ENCODE assay signal across 8 cellular contexts in genomic region chr13:50081899-50082425, GRCh38.
DNase-seq lines count a peak whose midpoint lies in the region; ATAC-seq and TF ChIP-seq lines count a peak whose summit lies in the region.

No MANE protein-coding gene starts in this region.

- no peak overlapping the region for H2BK12ac ChIP-seq in trophoblast cell (ENCODE audit: low read length)

- H3K14ac ChIP-seq in trophoblast cell (ENCODE audit: low read length): no peak overlapping the region

- 0 to 1% (median 1%) methylated on average over 32 to 35 of the region's 35 CpGs for WGBS in heart left ventricle, 4 donors
- WGBS in trophoblast cell (ENCODE audit: extremely low coverage, insufficient coverage, insufficient read length): no CpG with 5 or more reads among the region's 35 CpGs
- 0% methylated on average over 9 to 35 of the region's 35 CpGs for WGBS in transverse colon (ENCODE audit: low coverage in 1 of 2), 2 donors

- no peak overlapping the region for H4K8ac ChIP-seq in trophoblast cell (ENCODE audit: low read depth, low read length)

- intact Hi-C loops in heart left ventricle (cut with DNase I): loop anchor here (2.0 to 10.0 kb wide), 15 partner anchors 40 to 993 kb away; partner anchors contain the start of gene TRIM13 (in 7 of the 10)
- intact Hi-C loops in transverse colon (cut with DNase I; ENCODE audit: low total_unique reads): loop anchor here (2.0 to 10.0 kb wide), 3 partner anchors 45 to 823 kb away; partner anchors contain the start of genes RNASEH2B and TRIM13

- H3K18ac ChIP-seq in trophoblast cell (ENCODE audit: low read length): no peak overlapping the region

- peak; percentile 94 for DNase-seq in GM13976 (ENCODE audit: low spot score)
- DNase-seq in NCI-H1436 treated with DMSO at 0.1 percent for 48 hours (lab: John Stamatoyannopoulos, UW): peak; percentile 73
- DNase-seq in T follicular helper cell (ENCODE audit: low read depth): peak; percentile 96
- peak; percentile 98 for DNase-seq in amniotic epithelial cell (ENCODE audit: low read depth)
- DNase-seq in heart left ventricle: peak; percentile 97 to 98 (median 98)
- DNase-seq in trophoblast cell: peak; percentile 99
- DNase-seq in transverse colon: peak; percentile 99

- ATAC-seq in HG02852 (IDR thresholded peaks at IDR 0.05; ENCODE audit: unreplicated experiment) (peak; percentile 61), heart left ventricle (peak; percentile 95 to 97 (median 96))

- H2AK5ac ChIP-seq in trophoblast cell (ENCODE audit: low read length): no peak overlapping the region

- peak overlapping the region; percentile 96 for H2AFZ ChIP-seq in trophoblast cell (ENCODE audit: insufficient read depth, low read length, poor library complexity)

- H3K4me1 ChIP-seq in heart left ventricle (peaks cover 0 to 63% (median 26%) of the 10 kb centered on the region in 12 donors), trophoblast cell (ENCODE audit: control insufficient read depth in 1 of 2, insufficient read depth in 2 of 2, low read length in 2 of 2) (no peaks in the 10 kb centered on the region), transverse colon (peaks cover 5 to 64% (median 23%) of the 10 kb centered on the region in 4 donors)

- H3K27ac ChIP-seq in heart left ventricle: peak overlapping the region in 11 of 12 donors; percentile 67 to 88 (median 78)
- peak overlapping the region; percentile 86 for H3K27ac ChIP-seq in trophoblast cell (ENCODE audit: low read depth, low read length)
- peak overlapping the region; percentile 91 to 96 (median 94) for H3K27ac ChIP-seq in transverse colon

- no peak for TF ChIP-seq EP300 in transverse colon (IDR thresholded peaks at IDR 0.05; ENCODE audit: low read depth)

- H3K4ac ChIP-seq in trophoblast cell (ENCODE audit: low read depth, low read length): no peak overlapping the region

- TF ChIP-seq POLR2A in heart left ventricle (IDR thresholded peaks at IDR 0.05) (no peak), transverse colon (IDR thresholded peaks at IDR 0.05) (peak; percentile 62)

- in situ Hi-C loops in GM13976 (cut with MboI; ENCODE audit: low sequenced_read_pairs, unreplicated experiment): no loop called here
- in situ Hi-C loops in transverse colon (cut with MboI; ENCODE audit: low pct_ligation_motif_present in 1 of 4, low pct_unique_long_range_greater_than_20kb in 1 of 4, low sequenced_read_pairs in 3 of 4): loop anchor here in 3 of 4 donors (10.0 to 25.0 kb wide), 3 partner anchors 87 to 830 kb away; partner anchors contain the start of genes RNASEH2B (in 1 of the 3) and TRIM13 (in 1 of the 3)

- H4K12ac ChIP-seq in trophoblast cell (ENCODE audit: low read depth, low read length): peak overlapping the region; percentile 8

- H2BK5ac ChIP-seq in trophoblast cell (ENCODE audit: low read depth, low read length, poor library complexity): peak overlapping the region; percentile 78

- no peaks in the 10 kb centered on the region for H3K27me3 ChIP-seq in heart left ventricle
- no peaks in the 10 kb centered on the region for H3K27me3 ChIP-seq in trophoblast cell (ENCODE audit: insufficient read depth, low read length)
- H3K27me3 ChIP-seq in transverse colon: no peaks in the 10 kb centered on the region

- H3K9me3 ChIP-seq in heart left ventricle (no peaks in the 10 kb centered on the region), trophoblast cell (ENCODE audit: insufficient read depth, low read depth, low read length) (no peaks in the 10 kb centered on the region), transverse colon (no peaks in the 10 kb centered on the region)

- no peak overlapping the region for H3K23ac ChIP-seq in trophoblast cell (ENCODE audit: low read length)

- TF ChIP-seq CTCF in GM13976 (IDR thresholded peaks at IDR 0.05; ENCODE audit: borderline replicate concordance, control extremely low read depth, extremely low read depth, insufficient read depth, missing control alignments) (no peak), heart left ventricle (IDR thresholded peaks at IDR 0.05) (peak in 1 of 12 donors; percentile 21), transverse colon (IDR thresholded peaks at IDR 0.05) (no peak)

- H2BK120ac ChIP-seq in trophoblast cell (ENCODE audit: insufficient read depth, low read length, poor library complexity): no peak overlapping the region

- H3K79me1 ChIP-seq in trophoblast cell (ENCODE audit: low read length): peaks cover 8% of the 10 kb centered on the region

- peak overlapping the region; percentile 73 for H3K9ac ChIP-seq in trophoblast cell (ENCODE audit: low read length)

- peak overlapping the region; percentile 99 for H3K4me2 ChIP-seq in trophoblast cell (ENCODE audit: low read length)

- H3K36me3 ChIP-seq in heart left ventricle (no peaks in the 10 kb centered on the region), trophoblast cell (ENCODE audit: control insufficient read depth in 1 of 2, insufficient read depth in 2 of 2, low read length in 2 of 2) (no peaks in the 10 kb centered on the region), transverse colon (no peaks in the 10 kb centered on the region)

- peak overlapping the region; percentile 41 to 80 (median 69) for H3K4me3 ChIP-seq in heart left ventricle
- peak overlapping the region; percentile 92 for H3K4me3 ChIP-seq in trophoblast cell (ENCODE audit: low read depth, low read length)
- H3K4me3 ChIP-seq in transverse colon: peak overlapping the region; percentile 62 to 86 (median 83)

- H3K79me2 ChIP-seq in trophoblast cell (ENCODE audit: control insufficient read depth, insufficient read depth, low read length, poor library complexity): peaks cover 16% of the 10 kb centered on the region

- peak overlapping the region; percentile 91 for H4K91ac ChIP-seq in trophoblast cell (ENCODE audit: low read depth, low read length)

Comparison
In these comparisons a context has a peak if more than half of its experiments do, and no peak if none do; other contexts are left out.
1. Peak in every context shown above with its lines: DNase-seq, ATAC-seq, H3K4me3 ChIP-seq and H3K27ac ChIP-seq.